In genomic region chr19:38107129-38107528, GRCh38 we compare ENCODE assay signal across 23 cellular contexts.
"Had no signal": no experiment of that assay in that cellular context is flagged by ENCODE, and none has a peak within 500 bp of the region (broad histone marks: within the 10 kb centered on the region; RNA-seq: fewer than 3 reads in every experiment).

No MANE protein-coding gene starts in this region.

- H3K9me3 Mint-ChIP-seq: activated B cell treated with CpG ODN at 0.5 μM for 24 hours; activated CD8-positive, alpha-beta T cell treated with anti-CD3 and anti-CD28 coated beads for 36 hours; activated T-helper 2 cell treated with anti-CD3 and anti-CD28 coated beads, Interferon-gamma antibody, Interleukin-2, Interleukin-4, amounts not matched to agents 10 μg/mL and 5 μg/mL and 100 μg/mL, durations not matched to agents 14 hours and 24 hours and 36 hours; dendritic cell treated with granulocyte-macrophage colony-stimulating factor and Interleukin-4, amounts not matched to agents 40 ng/mL and 50 ng/mL, for 4 days; T-helper 1 cell treated with Interleukin-12 subunit alpha and Interleukin-12 subunit beta and Interleukin-4 antibody, amounts not matched to agents 30 μg/mL and 1 μg/mL, for 36 hours had no signal

- H3K27ac Mint-ChIP-seq: activated B cell treated with CpG ODN at 0.5 μM for 24 hours; activated CD8-positive, alpha-beta T cell treated with anti-CD3 and anti-CD28 coated beads for 36 hours; activated naive CD8-positive, alpha-beta T cell; activated T-helper 2 cell treated with anti-CD3 and anti-CD28 coated beads, Interferon-gamma antibody, Interleukin-2, Interleukin-4, amounts not matched to agents 10 μg/mL and 5 μg/mL and 100 μg/mL, durations not matched to agents 14 hours and 24 hours and 36 hours; dendritic cell treated with granulocyte-macrophage colony-stimulating factor and Interleukin-4, amounts not matched to agents 40 ng/mL and 50 ng/mL, for 4 days; T-helper 1 cell treated with Interleukin-12 subunit alpha and Interleukin-12 subunit beta and Interleukin-4 antibody, amounts not matched to agents 30 μg/mL and 1 μg/mL, for 36 hours had no signal

- DNase-seq: activated B cell treated with CpG ODN at 0.5 μM for 24 hours; activated CD4-positive, alpha-beta T cell treated with anti-CD3 and anti-CD28 coated beads for 4 hours; activated CD8-positive, alpha-beta T cell treated with anti-CD3 and anti-CD28 coated beads for 36 hours; activated naive CD4-positive, alpha-beta T cell; activated T-cell treated with anti-CD3 and anti-CD28 coated beads, Interleukin-2, amount 50 U/mL, for 1 hour; amniotic stem cell; effector CD8-positive, alpha-beta T cell; esophagus squamous epithelium; gastrocnemius medialis; hypothalamus; left ventricle myocardium superior; occipital lobe; small intestine; stimulated activated CD4-positive, alpha-beta T cell treated with anti-CD3 and anti-CD28 coated beads, Interleukin-2, amount 100 ng/mL, for 24 hours; stimulated activated naive CD4-positive, alpha-beta T cell; substantia nigra; tibial artery had no signal

- H3K4me3 Mint-ChIP-seq: activated B cell treated with CpG ODN at 0.5 μM for 24 hours; activated CD8-positive, alpha-beta T cell treated with anti-CD3 and anti-CD28 coated beads for 36 hours; activated naive CD8-positive, alpha-beta T cell; dendritic cell treated with granulocyte-macrophage colony-stimulating factor and Interleukin-4, amounts not matched to agents 40 ng/mL and 50 ng/mL, for 4 days; T-helper 1 cell treated with Interleukin-12 subunit alpha and Interleukin-12 subunit beta and Interleukin-4 antibody, amounts not matched to agents 30 μg/mL and 1 μg/mL, for 36 hours had no signal

- H3K27me3 Mint-ChIP-seq: activated B cell treated with CpG ODN at 0.5 μM for 24 hours; activated CD8-positive, alpha-beta T cell treated with anti-CD3 and anti-CD28 coated beads for 36 hours; activated naive CD8-positive, alpha-beta T cell; dendritic cell treated with granulocyte-macrophage colony-stimulating factor and Interleukin-4, amounts not matched to agents 40 ng/mL and 50 ng/mL, for 4 days had no signal

- H3K4me1 Mint-ChIP-seq: activated B cell treated with CpG ODN at 0.5 μM for 24 hours had no signal

- H3K27ac ChIP-seq: cardiac muscle cell, gastrocnemius medialis, tibial artery had no signal

- ATAC-seq: activated CD8-positive, alpha-beta T cell treated with anti-CD3 and anti-CD28 coated beads for 36 hours; gastrocnemius medialis; left ventricle myocardium superior; sciatic nerve had no signal
